1 cellular context compared by ENCODE assay signal in genomic region chr6:143299253-143300166, GRCh38.
TF ChIP-seq lines count a peak whose summit lies in the region.

No MANE protein-coding gene starts in this region.

TF ChIP-seq in HepG2, 621 proteins besides CTCF, POLR2A, EP300 and RAD21 (continued from another document):
- TF ChIP-seq ZNF234 (CRISPR knock-in tag; conservative IDR thresholded peaks at IDR 0.05) (no peak), SMAD1 (CRISPR knock-in tag; IDR thresholded peaks at IDR 0.05; ENCODE audit: borderline replicate concordance, low read depth) (no peak), ZNF562 (CRISPR knock-in tag; IDR thresholded peaks at IDR 0.05; ENCODE audit: borderline replicate concordance) (no peak), ZFP62 (CRISPR knock-in tag; IDR thresholded peaks at IDR 0.05) (no peak)
